In the genomic region with DNA sequence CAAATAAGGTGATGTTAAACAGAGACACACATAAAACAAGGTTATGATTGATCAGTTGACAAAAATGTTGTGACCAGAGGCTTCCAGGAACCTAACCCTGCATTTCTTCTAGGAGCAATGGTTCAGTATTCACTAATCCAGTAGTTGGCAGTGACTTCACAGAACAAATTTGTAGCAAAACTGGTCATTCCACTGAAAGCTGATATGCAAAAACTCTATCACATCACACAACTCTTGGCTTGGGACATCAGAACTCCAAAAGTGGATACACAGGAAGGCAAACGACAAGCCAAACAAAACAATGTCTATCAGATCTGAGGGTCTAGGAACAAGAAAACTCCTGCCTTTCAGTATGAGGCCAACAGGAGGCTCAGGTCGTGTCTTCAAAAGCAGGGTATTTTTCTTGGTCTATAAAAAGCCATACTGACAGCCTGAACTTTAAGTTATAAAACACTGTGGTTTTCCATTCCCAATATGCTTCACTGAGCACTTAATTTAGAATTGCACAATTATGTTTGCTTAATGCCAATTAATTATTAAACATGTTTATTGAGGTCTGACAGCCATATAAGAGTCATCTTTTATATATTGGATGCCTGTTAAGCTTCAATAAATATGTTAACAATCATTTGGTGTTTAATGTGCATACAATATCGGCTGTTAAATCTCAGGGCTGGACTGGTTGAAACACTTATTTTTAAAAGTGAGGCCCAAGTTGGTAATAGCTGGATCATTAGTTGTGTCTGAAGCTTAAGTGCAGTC, we compare ENCODE assay signal across 28 cellular contexts. TPM values are rescaled to one million over a fixed set of nuclear protein-coding genes. Genes with fewer than 3 reads are reported as not detected.
DNase-seq lines count a peak whose midpoint lies in the region; ATAC-seq and TF ChIP-seq lines count a peak whose summit lies in the region.
"Had no signal": no experiment of that assay in that cellular context is flagged by ENCODE, and none has a peak within 500 bp of the region (broad histone marks: within the 10 kb centered on the region; RNA-seq: fewer than 3 reads in every experiment).

No MANE protein-coding gene starts in this region.

- no peaks in the 10 kb centered on the region for H3F3A ChIP-seq in PC-3 (ENCODE audit: low read length, unreplicated experiment)

- no peak overlapping the region for H2BK12ac ChIP-seq in trophoblast cell (ENCODE audit: low read length)

- peak overlapping the region; percentile 47 for H3K18ac ChIP-seq in trophoblast cell (ENCODE audit: low read length)

- no peak overlapping the region for H4K91ac ChIP-seq in trophoblast cell (ENCODE audit: low read depth, low read length)

- no peak overlapping the region for H3K14ac ChIP-seq in trophoblast cell (ENCODE audit: low read length)

- peak overlapping the region in 4 of 11 experiments; percentile 5 to 27 (median 12); a peak in 6 of 22 replicates for H3K27ac ChIP-seq in BLaER1 treated with 17β-estradiol and CSF1 and Interleukin-3, amounts not matched to agents 10 nM and 100 nM
- peak overlapping the region; percentile 75 for H3K27ac ChIP-seq in PC-3 (ENCODE audit: low read length)
- peak overlapping the region; percentile 43 to 59 (median 51) for H3K27ac ChIP-seq in esophagus muscularis mucosa (replicated peaks in 1 of 4)
- H3K27ac ChIP-seq in trophoblast cell (ENCODE audit: low read depth, low read length), result no peak overlapping the region
- no peak overlapping the region for H3K27ac ChIP-seq in SJCRH30
- peak overlapping the region in 1 of 4 donors; percentile 1 for H3K27ac ChIP-seq in sigmoid colon
- H3K27ac ChIP-seq: SK-N-MC, spleen had no signal

- H4K12ac ChIP-seq in trophoblast cell (ENCODE audit: low read depth, low read length), result no peak overlapping the region

- H3K79me2 ChIP-seq in PC-3 (ENCODE audit: low read length), result no peaks in the 10 kb centered on the region
- no peaks in the 10 kb centered on the region for H3K79me2 ChIP-seq in trophoblast cell (ENCODE audit: control insufficient read depth, insufficient read depth, low read length, poor library complexity)

- CTCF ChIA-PET in PC-3 (lab: Charles Lee), result no interaction called here

- no peak for TF ChIP-seq EP300 in esophagus muscularis mucosa (IDR thresholded peaks at IDR 0.05)
- no peak for TF ChIP-seq EP300 in sigmoid colon (IDR thresholded peaks at IDR 0.05)

- H3K9me2 ChIP-seq in PC-3 (replicated peaks; ENCODE audit: low read length), result no peaks in the 10 kb centered on the region

- WGBS in esophagus muscularis mucosa, result 44% methylated on average over 3 of the region's 3 CpGs
- no CpG with 5 or more reads among the region's 3 CpGs for whole genome bisulfite sequencing in trophoblast cell (ENCODE audit: extremely low coverage, insufficient coverage, insufficient read length)
- 83 to 85% methylated on average over 3 of the region's 3 CpGs for WGBS in sigmoid colon, 2 donors

- peak overlapping the region in 8 of 11 experiments; percentile 57 to 78 (median 64); a peak in 17 of 22 replicates for H3K4me2 ChIP-seq in BLaER1 treated with 17β-estradiol and CSF1 and Interleukin-3, amounts not matched to agents 10 nM and 100 nM
- H3K4me2 ChIP-seq in PC-3 (ENCODE audit: low read length) (peak overlapping the region; percentile 57), trophoblast cell (ENCODE audit: low read length) (no peak overlapping the region)

- TF ChIP-seq POLR2A in esophagus muscularis mucosa (IDR thresholded peaks at IDR 0.05; ENCODE audit: low read depth) (no peak), sigmoid colon (IDR thresholded peaks at IDR 0.05) (no peak)

- no peak overlapping the region for H3K23ac ChIP-seq in trophoblast cell (ENCODE audit: low read length)

- POLR2A ChIA-PET in PC-3 (lab: Charles Lee; ENCODE audit: unreplicated experiment), result no interaction called here

- no peak overlapping the region for H3K4ac ChIP-seq in trophoblast cell (ENCODE audit: low read depth, low read length)

- peaks cover 0 to 23% (median 0%) of the 10 kb centered on the region in 11 experiments; a peak in 7 of 22 replicates for H3K36me3 ChIP-seq in BLaER1 treated with 17β-estradiol and CSF1 and Interleukin-3, amounts not matched to agents 10 nM and 100 nM
- peaks cover 6% of the 10 kb centered on the region; the same call in 1 of the 2 replicates for H3K36me3 ChIP-seq in PC-3 (ENCODE audit: low read depth, low read length)
- H3K36me3 ChIP-seq in esophagus muscularis mucosa, result peaks cover 6 to 19% (median 15%) of the 10 kb centered on the region in 4 donors
- H3K36me3 ChIP-seq in trophoblast cell (ENCODE audit: control insufficient read depth in 1 of 2, insufficient read depth in 2 of 2, low read length in 2 of 2), result no peaks in the 10 kb centered on the region
- H3K36me3 ChIP-seq in SJCRH30, result no peaks in the 10 kb centered on the region
- H3K36me3 ChIP-seq in sigmoid colon, result peaks cover 0 to 20% (median 0%) of the 10 kb centered on the region in 4 donors
- H3K36me3 ChIP-seq: thyroid gland had no signal

- peak overlapping the region in 2 of 11 experiments; percentile 16 to 30; a peak in 2 of 22 replicates for H3K9ac ChIP-seq in BLaER1 treated with 17β-estradiol and CSF1 and Interleukin-3, amounts not matched to agents 10 nM and 100 nM
- H3K9ac ChIP-seq in PC-3 (ENCODE audit: low read length), result no peak overlapping the region
- H3K9ac ChIP-seq in trophoblast cell (ENCODE audit: low read length), result no peak overlapping the region

- H3K79me1 ChIP-seq in trophoblast cell (ENCODE audit: low read length), result no peaks in the 10 kb centered on the region

- TF ChIP-seq CTCF in PC-3 (conservative IDR thresholded peaks at IDR 0.05; ENCODE audit: low read depth, low read length), result peak; percentile 23; the same call in 1 of the 2 replicates
- TF ChIP-seq CTCF in esophagus muscularis mucosa (IDR thresholded peaks at IDR 0.05), result no peak
- no peak for TF ChIP-seq CTCF in sigmoid colon (IDR thresholded peaks at IDR 0.05)

- H2AK5ac ChIP-seq in trophoblast cell (ENCODE audit: low read length), result no peak overlapping the region

- H2BK120ac ChIP-seq in trophoblast cell (ENCODE audit: insufficient read depth, low read length, poor library complexity), result no peak overlapping the region

- no peak overlapping the region for H2AFZ ChIP-seq in PC-3 (ENCODE audit: low read length)
- H2AFZ ChIP-seq in trophoblast cell (ENCODE audit: insufficient read depth, low read length, poor library complexity), result no peak overlapping the region

- no TSS peak for BruUV-seq in PC-3 (replicated peaks; lab: Mats Ljungman, UMichigan)

- DNase-seq in PC-3, result peak; percentile 83
- no peak for DNase-seq in esophagus muscularis mucosa (ENCODE audit: extremely low spot score)
- peak; percentile 61 to 91 for DNase-seq in trophoblast cell
- DNase-seq in NCI-H1417 treated with DMSO at 0.1 percent for 48 hours (lab: John Stamatoyannopoulos, UW), result no peak
- no peak for DNase-seq in SJCRH30
- no peak for DNase-seq in activated naive CD4-positive, alpha-beta T cell (lab: John Stamatoyannopoulos, UW)
- DNase-seq in sigmoid colon, result no peak
- DNase-seq: activated CD4-positive, alpha-beta T cell treated with anti-CD3 and anti-CD28 coated beads, Interleukin-2, amount 50 U/mL, for 1 hour; activated CD4-positive, CD25-positive, alpha-beta regulatory T cell; activated gamma-delta T cell; activated T-cell treated with anti-CD3 and anti-CD28 coated beads, Interleukin-2, amount 50 U/mL, for 24 hours; DND-41; GF-D8; hippocampal formation; mesenchymal stem cell; NCI-H1694; right cardiac atrium; spleen; stimulated activated CD8-positive, alpha-beta memory T cell treated with anti-CD3 and anti-CD28 coated beads, Interleukin-4, amount 100 ng/mL, for 48 hours; stimulated activated naive CD8-positive, alpha-beta T cell treated with anti-CD3 and anti-CD28 coated beads, Interleukin-15, amount 100 ng/mL, for 72 hours; thyroid gland had no signal

- H2BK5ac ChIP-seq in trophoblast cell (ENCODE audit: low read depth, low read length, poor library complexity), result no peak overlapping the region

- no peaks in the 10 kb centered on the region; a peak in 1 of 22 replicates for H4K20me1 ChIP-seq in BLaER1 treated with 17β-estradiol and CSF1 and Interleukin-3, amounts not matched to agents 10 nM and 100 nM
- H4K20me1 ChIP-seq in PC-3 (ENCODE audit: low read length), result no peaks in the 10 kb centered on the region

- no peak overlapping the region for H4K8ac ChIP-seq in trophoblast cell (ENCODE audit: low read depth, low read length)

- ATAC-seq in PC-3, result peak; percentile 66
- ATAC-seq: body of pancreas; right cardiac atrium; stimulated activated naive CD8-positive, alpha-beta T cell treated with anti-CD3 and anti-CD28 coated beads, Interleukin-15, amount 100 ng/mL, for 72 hours had no signal

- no peak overlapping the region for H3K4me3 ChIP-seq in BLaER1 treated with 17β-estradiol and CSF1 and Interleukin-3, amounts not matched to agents 10 nM and 100 nM
- H3K4me3 ChIP-seq in PC-3 (ENCODE audit: low read length) (peak overlapping the region; percentile 30; the same call in 1 of the 2 replicates), esophagus muscularis mucosa (no peak overlapping the region), trophoblast cell (ENCODE audit: low read depth, low read length) (no peak overlapping the region), SJCRH30 (no peak overlapping the region), sigmoid colon (no peak overlapping the region)
- H3K4me3 ChIP-seq: body of pancreas, SK-N-MC, spleen, thyroid gland had no signal

- peaks cover 0 to 12% (median 0%) of the 10 kb centered on the region in 11 experiments; a peak in 1 of 22 replicates for H3K9me3 ChIP-seq in BLaER1 treated with 17β-estradiol and CSF1 and Interleukin-3, amounts not matched to agents 10 nM and 100 nM (replicated peaks in 1 of 11)
- H3K9me3 ChIP-seq in PC-3 (ENCODE audit: low read length), result 0 out of 2 replicates have a peak, but pooled peaks cover 6% of the 10 kb centered on the region
- no peaks in the 10 kb centered on the region for H3K9me3 ChIP-seq in esophagus muscularis mucosa
- H3K9me3 ChIP-seq in trophoblast cell (ENCODE audit: insufficient read depth, low read depth, low read length), result peaks cover 3% of the 10 kb centered on the region
- no peaks in the 10 kb centered on the region for H3K9me3 ChIP-seq in SJCRH30 (replicated peaks)
- no peaks in the 10 kb centered on the region for H3K9me3 ChIP-seq in sigmoid colon
- H3K9me3 ChIP-seq: body of pancreas, spleen, thyroid gland had no signal

- intact Hi-C loops in PC-3 (cut with micrococcal nuclease), result loop anchor here (5.0 kb wide), 4 partner anchors 44 to 131 kb away; a partner anchor contains a TSS
- intact Hi-C loops in esophagus muscularis mucosa (cut with DNase I), result no loop called here
- intact Hi-C loops in sigmoid colon (cut with DNase I), result no loop called here

- H3K4me1 ChIP-seq in BLaER1 treated with 17β-estradiol and CSF1 and Interleukin-3, amounts not matched to agents 10 nM and 100 nM, result peaks cover 7 to 41% (median 30%) of the 10 kb centered on the region in 10 experiments; a peak in 19 of 20 replicates
- H3K4me1 ChIP-seq in PC-3 (ENCODE audit: insufficient read depth, low read length) (peaks cover 19% of the 10 kb centered on the region), esophagus muscularis mucosa (peaks cover 5 to 60% (median 52%) of the 10 kb centered on the region in 4 donors), trophoblast cell (ENCODE audit: control insufficient read depth in 1 of 2, insufficient read depth in 2 of 2, low read length in 2 of 2) (peaks cover 0 to 5% of the 10 kb centered on the region in 2 experiments), SJCRH30 (no peaks in the 10 kb centered on the region), sigmoid colon (peaks cover 0 to 15% (median 8%) of the 10 kb centered on the region in 4 donors)
- H3K4me1 ChIP-seq: spleen had no signal

- no peaks in the 10 kb centered on the region for H3K27me3 ChIP-seq in BLaER1 treated with 17β-estradiol and CSF1 and Interleukin-3, amounts not matched to agents 10 nM and 100 nM
- H3K27me3 ChIP-seq in PC-3 (ENCODE audit: low read length) (no peaks in the 10 kb centered on the region), esophagus muscularis mucosa (no peaks in the 10 kb centered on the region), trophoblast cell (ENCODE audit: insufficient read depth, low read length) (no peaks in the 10 kb centered on the region), SJCRH30 (no peaks in the 10 kb centered on the region), sigmoid colon (no peaks in the 10 kb centered on the region)
- H3K27me3 ChIP-seq: body of pancreas, spleen, thyroid gland had no signal

RNA-seq across cellular contexts. Expression of a gene that starts 45.6 kb away (rescaled TPM):
- 10.7 and 16.4 TPM in 2 replicates for total RNA-seq in PC-3 (2014; rRNA removed)
- total RNA-seq in esophagus muscularis mucosa, result 1,000 to 10,000 TPM in 1 of 4 donors, 100 to 1,000 TPM in 3; 404 to 1,012 (median 570) TPM
- 10.5 and 11.1 TPM in 2 replicates for polyA plus RNA-seq in trophoblast cell (2013)
- total RNA-seq in SJCRH30 (2014; rRNA removed; shearing (Covaris generic)), result not detected in 2 replicates
- 100 to 1,000 TPM in 2 of 4 donors, 10 to 100 TPM in 2; 45.3 to 164 (median 95.4) TPM for total RNA-seq in sigmoid colon
- 10 to 100 TPM in 1 of 3 donors, 1 to 10 TPM in 2; 3.2 to 28.9 (median 9.6) TPM for polyA plus RNA-seq in sigmoid colon
- total RNA-seq: A673; NCI-H460; T-helper 1 cell treated with Interleukin-12 subunit alpha and Interleukin-12 subunit beta and Interleukin-4 antibody, amounts not matched to agents 30 ng/mL and 1 ng/mL, for 36 hours had no signal
- polyA plus RNA-seq: IgD-negative memory B cell had no signal

Comparison
In these comparisons a context has a peak if more than half of its experiments do, and no peak if none do; other contexts are left out.
1. H3K27ac ChIP-seq: peak in PC-3 (single experiment) and esophagus muscularis mucosa (4 of 4); none in trophoblast cell (single experiment) and SJCRH30 (single experiment).
2. DNase-seq: peak in PC-3 (single experiment) and trophoblast cell (2 of 2); none in esophagus muscularis mucosa (single experiment), NCI-H1417 treated with DMSO at 0.1 percent for 48 hours (single experiment), SJCRH30 (0 of 2), activated naive CD4-positive, alpha-beta T cell (0 of 4) and sigmoid colon (single experiment).
3. RNA of a gene that starts 45.6 kb away (total RNA-seq): 404 to 1,012 TPM in esophagus muscularis mucosa, 45.3 to 164 TPM in sigmoid colon and 10.7 to 16.4 TPM in PC-3; not detected in SJCRH30; every median in the first group is over 10 times any median in the second.